In genomic region chr2:189698020-189698887, GRCh38 we compare ENCODE assay signal across 8 cellular contexts. TPM values are rescaled to one million over a fixed set of nuclear protein-coding genes. Genes with fewer than 3 reads are reported as not detected.
DNase-seq lines count a peak whose midpoint lies in the region; ATAC-seq and TF ChIP-seq lines count a peak whose summit lies in the region.

No MANE protein-coding gene starts in this region.

- H3K27me3 ChIP-seq in PC-9 (ENCODE audit: insufficient read depth, low read depth): no peaks in the 10 kb centered on the region
- no peaks in the 10 kb centered on the region for H3K27me3 ChIP-seq in body of pancreas
- no peaks in the 10 kb centered on the region for H3K27me3 ChIP-seq in iPS-20b (ENCODE audit: insufficient read depth, low read length)

- H3K27ac ChIP-seq in PC-9: no peak overlapping the region
- no peak overlapping the region for H3K27ac ChIP-seq in body of pancreas
- H3K27ac ChIP-seq in iPS-20b (ENCODE audit: low read length): no peak overlapping the region

- H3K27me3 Mint-ChIP-seq in stimulated activated naive B cell treated with anti-CD40 and anti-IgM and Interleukin-4, amounts not matched to agents 10 μg/mL and 1 μg/mL and 100 μg/mL, for 72 hours: no peaks in the 10 kb centered on the region

- H3K4me1 Mint-ChIP-seq in stimulated activated naive B cell treated with anti-CD40 and anti-IgM and Interleukin-4, amounts not matched to agents 10 μg/mL and 1 μg/mL and 100 μg/mL, for 72 hours: peaks cover 2 to 5% of the 10 kb centered on the region in 2 donors

- H3K27ac Mint-ChIP-seq in stimulated activated naive B cell treated with anti-CD40 and anti-IgM and Interleukin-4, amounts not matched to agents 10 μg/mL and 1 μg/mL and 100 μg/mL, for 72 hours: no peak overlapping the region

- no peak for TF ChIP-seq POLR2A in body of pancreas (IDR thresholded peaks at IDR 0.05)

- no peaks in the 10 kb centered on the region for H3F3A ChIP-seq in PC-9 (ENCODE audit: insufficient read depth, low read depth)

- H3K36me3 ChIP-seq in PC-9 (ENCODE audit: low read depth): no peaks in the 10 kb centered on the region
- no peaks in the 10 kb centered on the region for H3K36me3 ChIP-seq in body of pancreas (replicated peaks in 1 of 2; ENCODE audit: insufficient read depth in 1 of 2, low read depth in 2 of 2)
- no peaks in the 10 kb centered on the region for H3K36me3 ChIP-seq in iPS-20b (ENCODE audit: insufficient read depth, low read depth, low read length)

- H3K36me3 Mint-ChIP-seq in stimulated activated naive B cell treated with anti-CD40 and anti-IgM and Interleukin-4, amounts not matched to agents 10 μg/mL and 1 μg/mL and 100 μg/mL, for 72 hours: peaks cover 5 to 6% of the 10 kb centered on the region in 2 donors

- CTCF ChIA-PET in PC-9 (lab: Charles Lee): interaction anchor here (0.6 kb wide), 1 partner anchor 14 kb away, joined by 3 read pairs; no protein-coding TSS in a partner anchor

- no peak overlapping the region for H3K4me2 ChIP-seq in PC-9

- no peak overlapping the region for H2AFZ ChIP-seq in PC-9

- no peaks in the 10 kb centered on the region for H3K9me2 ChIP-seq in PC-9 (ENCODE audit: insufficient read depth)

- BruUV-seq in PC-9 (replicated peaks; lab: Mats Ljungman, UMichigan): no TSS peak

- peak overlapping the region; percentile 26; the same call in 1 of the 2 replicates for H3K9ac ChIP-seq in iPS-20b (ENCODE audit: low read depth, low read length)

- TF ChIP-seq CTCF in PC-9 (conservative IDR thresholded peaks at IDR 0.05) (peak; percentile 65), body of pancreas (IDR thresholded peaks at IDR 0.05) (peak; percentile 41 to 74 (median 55))

- POLR2A ChIA-PET in PC-9 (lab: Charles Lee; ENCODE audit: unreplicated experiment): no interaction called here

- H3K9me3 ChIP-seq in PC-9 (ENCODE audit: insufficient read depth, low read depth): no peaks in the 10 kb centered on the region
- H3K9me3 ChIP-seq in body of pancreas: no peaks in the 10 kb centered on the region
- H3K9me3 ChIP-seq in iPS-20b (ENCODE audit: insufficient read depth, low read depth, low read length): no peaks in the 10 kb centered on the region

- no peak for DNase-seq in Right ventricle myocardium inferior (ENCODE audit: missing footprints)
- no peak for DNase-seq in cardiac septum (ENCODE audit: low spot score)
- peak in 1 of 2 experiments; percentile 46 for DNase-seq in PC-9
- peak; percentile 48 to 73 (median 58) for DNase-seq in body of pancreas
- no peak for DNase-seq in stimulated activated naive B cell treated with anti-CD40 and anti-IgM and Interleukin-4, amounts not matched to agents 10 μg/mL and 1 μg/mL and 100 μg/mL, for 72 hours
- DNase-seq in epidermal melanocyte (ENCODE audit: insufficient read length, low spot score): no peak

- 24 to 35% methylated on average over 6 of the region's 6 CpGs for WGBS in body of pancreas, 2 donors

- H3K4me1 ChIP-seq in PC-9 (replicated peaks; ENCODE audit: insufficient read depth) (no peaks in the 10 kb centered on the region), body of pancreas (peaks cover 5% of the 10 kb centered on the region), iPS-20b (ENCODE audit: insufficient read depth, low read length) (no peaks in the 10 kb centered on the region; the same call in 1 of the 2 replicates)

- H3K9me3 Mint-ChIP-seq in stimulated activated naive B cell treated with anti-CD40 and anti-IgM and Interleukin-4, amounts not matched to agents 10 μg/mL and 1 μg/mL and 100 μg/mL, for 72 hours: no peaks in the 10 kb centered on the region

- H4K20me1 ChIP-seq in PC-9 (ENCODE audit: insufficient read depth): no peaks in the 10 kb centered on the region

- intact Hi-C loops in Right ventricle myocardium inferior (cut with DNase I) (loop anchor here (1.0 kb wide), 1 partner anchor 37 kb away; the partner anchor contains the start of gene ASNSD1), cardiac septum (cut with DNase I) (loop anchor here (1.0 kb wide), 1 partner anchor 37 kb away; the partner anchor contains the start of gene ASNSD1), PC-9 (cut with micrococcal nuclease; ENCODE audit: unreplicated experiment) (loop anchor here (1.0 kb wide), 1 partner anchor 232 kb away; no protein-coding TSS in a partner anchor), body of pancreas (cut with DNase I) (loop anchor here (5.0 kb wide), 1 partner anchor 36 kb away; the partner anchor contains the start of gene ASNSD1)

- ATAC-seq in Right ventricle myocardium inferior: peak; percentile 54
- peak; percentile 69 for ATAC-seq in HG02938 (IDR thresholded peaks at IDR 0.05; ENCODE audit: unreplicated experiment)
- ATAC-seq in body of pancreas: peak; percentile 56
- ATAC-seq in stimulated activated naive B cell treated with anti-CD40 and anti-IgM and Interleukin-4, amounts not matched to agents 10 μg/mL and 1 μg/mL and 100 μg/mL, for 72 hours (replicated peaks): peak; percentile 48 to 59

- H3K4me3 ChIP-seq in PC-9 (no peak overlapping the region), body of pancreas (no peak overlapping the region), iPS-20b (ENCODE audit: low read length) (peak overlapping the region; percentile 62)

- H3K4me3 Mint-ChIP-seq in stimulated activated naive B cell treated with anti-CD40 and anti-IgM and Interleukin-4, amounts not matched to agents 10 μg/mL and 1 μg/mL and 100 μg/mL, for 72 hours: peak overlapping the region; percentile 33 to 51

- H3K79me2 ChIP-seq in PC-9 (ENCODE audit: low read depth): no peaks in the 10 kb centered on the region

RNA-seq across cellular contexts. Expression of gene ANKAR, which starts 23.8 kb away (rescaled TPM):
- 6.0 TPM for total RNA-seq in Right ventricle myocardium inferior
- 10.3 TPM for total RNA-seq in cardiac septum
- total RNA-seq in PC-9 (2021): 3.6 and 4.4 TPM in 2 replicates
- 10 to 100 TPM; 10.9 to 14.3 TPM for total RNA-seq in body of pancreas

RNA-seq across cellular contexts. Expression of gene ASNSD1, which starts 37.0 kb away (rescaled TPM):
- total RNA-seq in Right ventricle myocardium inferior (35.2 TPM), cardiac septum (27.7 TPM), PC-9 (2021) (14.8 TPM in 2 replicates), body of pancreas (10 to 100 TPM in 1 of 2 donors, 1 to 10 TPM in 1; 9.6 to 22.8 TPM)

Comparison
In these comparisons a context has a peak if more than half of its experiments do, and no peak if none do; other contexts are left out.
1. DNase-seq: peak in body of pancreas (4 of 4); none in Right ventricle myocardium inferior (single experiment), cardiac septum (single experiment), stimulated activated naive B cell treated with anti-CD40 and anti-IgM and Interleukin-4, amounts not matched to agents 10 μg/mL and 1 μg/mL and 100 μg/mL, for 72 hours (single experiment) and epidermal melanocyte (single experiment).
2. Peak in every context shown above with its lines, with median percentiles within 50 percentile points of each other: ATAC-seq.